In the genomic region with DNA sequence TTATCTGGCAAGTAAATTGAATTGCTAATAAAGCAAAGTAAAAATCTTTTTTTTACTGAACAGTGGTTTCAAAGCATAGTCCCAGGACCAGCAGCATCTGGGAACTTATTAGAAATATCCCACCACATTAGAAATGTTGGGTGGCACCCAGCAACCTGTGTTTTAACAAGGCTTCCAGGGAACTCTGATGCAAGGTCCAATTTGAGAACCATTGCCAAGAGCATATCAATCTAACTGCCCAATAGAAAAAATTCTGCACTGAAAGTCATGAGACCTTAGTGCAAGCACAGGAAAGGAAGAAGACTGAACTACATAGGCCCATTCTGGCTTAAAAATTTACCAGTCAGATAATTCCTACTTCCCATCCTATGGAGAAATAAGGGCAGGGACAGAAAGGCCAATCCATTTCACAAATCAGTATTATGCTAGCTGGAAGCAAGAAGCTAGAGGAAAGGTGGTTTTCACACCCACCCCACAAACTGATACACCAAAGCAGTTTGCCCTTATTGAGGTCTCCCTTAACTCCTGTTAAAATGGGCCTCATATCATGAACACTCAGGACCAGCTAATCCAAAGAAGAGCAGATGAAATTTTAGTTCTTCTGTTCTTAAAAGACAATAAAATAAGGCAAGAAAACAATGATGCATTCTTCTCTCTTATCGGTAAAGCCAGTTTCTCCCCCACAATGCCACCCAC, we compare ENCODE assay signal across 33 cellular contexts. TPM values are rescaled to one million over a fixed set of nuclear protein-coding genes. Genes with fewer than 3 reads are reported as not detected.
"Had no signal": no experiment of that assay in that cellular context is flagged by ENCODE, and none has a peak within 500 bp of the region (broad histone marks: within the 10 kb centered on the region; RNA-seq: fewer than 3 reads in every experiment).

No MANE protein-coding gene starts in this region.

- DNase-seq: colonic mucosa; effector memory CD4-positive, alpha-beta T cell; erythroblast; esophagus squamous epithelium; head of caudate nucleus; left cardiac atrium; left ventricle myocardium superior; lower lobe of right lung; nephron progenitor cell; nucleus accumbens; ovary; right lobe of liver; stimulated activated CD4-positive, alpha-beta T cell treated with anti-CD3 and anti-CD28 coated beads, Interleukin-12 subunit alpha, Interleukin-12 subunit beta, amount 100 ng/mL, for 4 hours; stimulated activated CD4-positive, alpha-beta T cell treated with anti-CD3 and anti-CD28 coated beads, Interleukin-1b, Interleukin-23, amount 100 ng/mL, for 48 hours; stimulated activated CD4-positive, alpha-beta T cell treated with anti-CD3 and anti-CD28 coated beads, Interleukin-4, amount 100 ng/mL, for 1 hour; stimulated activated CD8-positive, alpha-beta memory T cell treated with anti-CD3 and anti-CD28 coated beads, Interleukin-4, amount 100 ng/mL, for 48 hours; stimulated activated naive CD4-positive, alpha-beta T cell; stimulated activated naive CD8-positive, alpha-beta T cell treated with anti-CD3 and anti-CD28 coated beads, Interleukin-15, amount 100 ng/mL, for 72 hours; thyroid gland; trophoblast cell had no signal

- H3K9me3 ChIP-seq: colonic mucosa, esophagus squamous epithelium, lower lobe of right lung, ovary, right lobe of liver, suprapubic skin, thyroid gland, vagina had no signal

- H3K9me3 Mint-ChIP-seq: central memory CD8-positive, alpha-beta T cell; dendritic cell treated with granulocyte-macrophage colony-stimulating factor and Interleukin-4, amounts not matched to agents 40 ng/mL and 50 ng/mL, for 4 days; nephron progenitor cell; stimulated activated naive CD8-positive, alpha-beta T cell treated with anti-CD3 and anti-CD28 coated beads, Interleukin-15, amount 100 ng/mL, for 72 hours had no signal

- H3K27ac ChIP-seq: colonic mucosa, esophagus squamous epithelium, lower lobe of right lung, ovary, right lobe of liver, suprapubic skin, thyroid gland, vagina had no signal

- ATAC-seq: left cardiac atrium; left ventricle myocardium superior; lower lobe of right lung; right lobe of liver; stimulated activated naive CD8-positive, alpha-beta T cell treated with anti-CD3 and anti-CD28 coated beads, Interleukin-15, amount 100 ng/mL, for 72 hours had no signal

- H3K27me3 Mint-ChIP-seq: central memory CD8-positive, alpha-beta T cell; dendritic cell treated with granulocyte-macrophage colony-stimulating factor and Interleukin-4, amounts not matched to agents 40 ng/mL and 50 ng/mL, for 4 days; stimulated activated naive CD8-positive, alpha-beta T cell treated with anti-CD3 and anti-CD28 coated beads, Interleukin-15, amount 100 ng/mL, for 72 hours had no signal

- H3K4me3 ChIP-seq: colonic mucosa, esophagus squamous epithelium, lower lobe of right lung, ovary, right lobe of liver, smooth muscle cell, suprapubic skin, thyroid gland, vagina had no signal

- H3K36me3 ChIP-seq: colonic mucosa, esophagus squamous epithelium, lower lobe of right lung, ovary, right lobe of liver, suprapubic skin, thyroid gland, vagina had no signal

- H3K4me3 Mint-ChIP-seq: central memory CD8-positive, alpha-beta T cell; dendritic cell treated with granulocyte-macrophage colony-stimulating factor and Interleukin-4, amounts not matched to agents 40 ng/mL and 50 ng/mL, for 4 days; nephron progenitor cell; stimulated activated naive CD8-positive, alpha-beta T cell treated with anti-CD3 and anti-CD28 coated beads, Interleukin-15, amount 100 ng/mL, for 72 hours had no signal

- H3K27me3 ChIP-seq: colonic mucosa, esophagus squamous epithelium, ovary, right lobe of liver, suprapubic skin, thyroid gland, vagina had no signal

- H3K27ac Mint-ChIP-seq: dendritic cell treated with granulocyte-macrophage colony-stimulating factor and Interleukin-4, amounts not matched to agents 40 ng/mL and 50 ng/mL, for 4 days; nephron progenitor cell; stimulated activated naive CD8-positive, alpha-beta T cell treated with anti-CD3 and anti-CD28 coated beads, Interleukin-15, amount 100 ng/mL, for 72 hours had no signal

- H3K4me1 ChIP-seq: colonic mucosa, right lobe of liver had no signal

RNA-seq across cellular contexts. Expression of gene C1orf105, which starts 17.5 kb away (rescaled TPM):
- total RNA-seq: chondrocyte, colonic mucosa, esophagus squamous epithelium, fibroblast of villous mesenchyme, frontal cortex, kidney epithelial cell, lower lobe of right lung, mononuclear cell, ovary, posterior vena cava, pulmonary artery endothelial cell, smooth muscle cell, thyroid gland, ureter, vagina had no signal
- polyA plus RNA-seq: ovary, smooth muscle cell had no signal
